In genomic region chrX:101599592-101599991, GRCh38 we compare ENCODE assay signal across 2 cellular contexts. TPM values are rescaled to one million over a fixed set of nuclear protein-coding genes. Genes with fewer than 3 reads are reported as not detected.
"Had no signal": no experiment of that assay in that cellular context is flagged by ENCODE, and none has a peak within 500 bp of the region (broad histone marks: within the 10 kb centered on the region; RNA-seq: fewer than 3 reads in every experiment).

No MANE protein-coding gene starts in this region.

RNA-seq across cellular contexts. Expression of gene ARMCX6, which starts 18.2 kb away (rescaled TPM):
- total RNA-seq: MCF 10A had no signal

RNA-seq across cellular contexts. Expression of gene ARMCX1, which starts 49.2 kb away (rescaled TPM):
- total RNA-seq: MCF 10A, OCI-LY7 had no signal
